10 cellular contexts compared by ENCODE assay signal in genomic region chr11:128544625-128545024, GRCh38. TPM values are rescaled to one million over a fixed set of nuclear protein-coding genes. Genes with fewer than 3 reads are reported as not detected.
A peak's percentile ranks its signal among the peaks of the same experiment; 100 is the strongest.
DNase-seq lines count a peak whose midpoint lies in the region; ATAC-seq and TF ChIP-seq lines count a peak whose summit lies in the region.
"Had no signal": no experiment of that assay in that cellular context is flagged by ENCODE, and none has a peak within 500 bp of the region (broad histone marks: within the 10 kb centered on the region; RNA-seq: fewer than 3 reads in every experiment).

No MANE protein-coding gene starts in this region.

- H3K79me2 ChIP-seq in ACC112 (ENCODE audit: control insufficient read depth, insufficient read depth, low read length, unreplicated experiment), result no peaks in the 10 kb centered on the region
- H3K79me2 ChIP-seq in GM23248 (ENCODE audit: insufficient read depth), result no peaks in the 10 kb centered on the region

- peak; percentile 16 for DNase-seq in GM23248
- DNase-seq in activated CD8-positive, alpha-beta T cell treated with anti-CD3 and anti-CD28 coated beads for 36 hours, result peak; percentile 32
- peak; percentile 54 for DNase-seq in left kidney (ENCODE audit: low read depth, low spot score)
- DNase-seq in UCSD-AML1 (lab: John Stamatoyannopoulos, UW; ENCODE audit: unreplicated experiment), result no peak
- DNase-seq in SK-N-DZ (ENCODE audit: low spot score), result no peak
- no peak for DNase-seq in effector CD4-positive, alpha-beta T cell
- DNase-seq in NCI-H2029 treated with DMSO at 0.1 percent for 48 hours (lab: John Stamatoyannopoulos, UW), result no peak
- DNase-seq: posterior cingulate gyrus had no signal

- ATAC-seq in activated CD8-positive, alpha-beta T cell treated with anti-CD3 and anti-CD28 coated beads for 36 hours, result peak; percentile 55

- H3K27ac Mint-ChIP-seq in activated CD8-positive, alpha-beta T cell treated with anti-CD3 and anti-CD28 coated beads for 36 hours, result peak overlapping the region; percentile 78

- H3K27me3 ChIP-seq in ACC112 (ENCODE audit: insufficient read depth, low read length) (no peaks in the 10 kb centered on the region), GM23248 (replicated peaks; ENCODE audit: insufficient read depth) (no peaks in the 10 kb centered on the region)

- CTCF ChIA-PET in activated CD8-positive, alpha-beta T cell treated with anti-CD3 and anti-CD28 coated beads for 36 hours (lab: Charles Lee), result interaction anchor here (0.9 to 6.1 kb wide), 8 partner anchors 9 to 387 kb away, joined by 3 to 22 read pairs (median 6); no protein-coding TSS in a partner anchor

- no peaks in the 10 kb centered on the region for H3F3A ChIP-seq in GM23248 (ENCODE audit: insufficient read depth)

- in situ Hi-C loops in GM23248 (cut with MboI), result no loop called here

- WGBS in GM23248 (ENCODE audit: low coverage in 1 of 2, low lambda C conversion rate in 2 of 2, missing lambda C conversion rate in 2 of 2), 2 experiments, result 48 to 53% methylated on average over 5 of the region's 5 CpGs

- H3K27ac ChIP-seq in ACC112 (ENCODE audit: low read depth, low read length), result no peak overlapping the region
- no peak overlapping the region for H3K27ac ChIP-seq in GM23248

- intact Hi-C loops in activated CD8-positive, alpha-beta T cell treated with anti-CD3 and anti-CD28 coated beads for 36 hours (cut with micrococcal nuclease), result no loop called here

- H2AFZ ChIP-seq in ACC112 (ENCODE audit: low read length, unreplicated experiment) (peak overlapping the region; percentile 44), GM23248 (no peak overlapping the region)

- no peak overlapping the region for H3K4me2 ChIP-seq in GM23248 (ENCODE audit: unreplicated experiment)

- no peaks in the 10 kb centered on the region for H3K9me2 ChIP-seq in GM23248 (ENCODE audit: insufficient read depth)

- peak overlapping the region; percentile 69 for H3K4me3 Mint-ChIP-seq in activated CD8-positive, alpha-beta T cell treated with anti-CD3 and anti-CD28 coated beads for 36 hours
- H3K4me3 Mint-ChIP-seq: central memory CD8-positive, alpha-beta T cell had no signal

- no peak overlapping the region for H3K4me3 ChIP-seq in ACC112 (ENCODE audit: low read depth, low read length)
- no peak overlapping the region for H3K4me3 ChIP-seq in GM23248

- H3K9me3 ChIP-seq in GM23248 (ENCODE audit: low read depth), result no peaks in the 10 kb centered on the region

- H3K36me3 Mint-ChIP-seq in activated CD8-positive, alpha-beta T cell treated with anti-CD3 and anti-CD28 coated beads for 36 hours (ENCODE audit: low read depth), result peaks cover under 1% of the 10 kb centered on the region

- H3K9me3 Mint-ChIP-seq in activated CD8-positive, alpha-beta T cell treated with anti-CD3 and anti-CD28 coated beads for 36 hours, result no peaks in the 10 kb centered on the region
- H3K9me3 Mint-ChIP-seq: central memory CD8-positive, alpha-beta T cell had no signal

- no peak for TF ChIP-seq CTCF in activated CD8-positive, alpha-beta T cell treated with anti-CD3 and anti-CD28 coated beads for 36 hours (IDR thresholded peaks at IDR 0.05)

- H3K36me3 ChIP-seq in ACC112 (ENCODE audit: insufficient read depth, low read length) (no peaks in the 10 kb centered on the region), GM23248 (ENCODE audit: low read depth) (no peaks in the 10 kb centered on the region)

- H3K4me1 Mint-ChIP-seq in activated CD8-positive, alpha-beta T cell treated with anti-CD3 and anti-CD28 coated beads for 36 hours (ENCODE audit: low read depth), result peaks cover 56% of the 10 kb centered on the region

- H4K20me1 ChIP-seq in GM23248 (ENCODE audit: insufficient read depth), result no peaks in the 10 kb centered on the region

- no peak overlapping the region for H3K9ac ChIP-seq in GM23248

- H3K27me3 Mint-ChIP-seq in activated CD8-positive, alpha-beta T cell treated with anti-CD3 and anti-CD28 coated beads for 36 hours, result no peaks in the 10 kb centered on the region
- H3K27me3 Mint-ChIP-seq: central memory CD8-positive, alpha-beta T cell had no signal

- POLR2A ChIA-PET in activated CD8-positive, alpha-beta T cell treated with anti-CD3 and anti-CD28 coated beads for 36 hours (lab: Charles Lee), result interaction anchor here (0.9 to 3.2 kb wide), 8 partner anchors 11 to 80 kb away, joined by 3 to 16 read pairs (median 4); no protein-coding TSS in a partner anchor

- peaks cover 5% of the 10 kb centered on the region for H3K4me1 ChIP-seq in ACC112 (ENCODE audit: control insufficient read depth, insufficient read depth, low read length, unreplicated experiment)
- peaks cover 7% of the 10 kb centered on the region; the same call in 1 of the 2 replicates for H3K4me1 ChIP-seq in GM23248 (ENCODE audit: insufficient read depth)

RNA-seq across cellular contexts. Expression of gene ETS1, which starts 42.7 kb away (rescaled TPM):
- total RNA-seq in GM23248 (2014; rRNA removed; shearing (Covaris generic)), result 58.6 and 61.0 TPM in 2 replicates
- 18.4 and 19.9 TPM in 2 replicates for polyA plus RNA-seq in GM23248 (2016; fragmentation: Nextera tagmentation; extraction: Ambion mirVana)
- total RNA-seq in activated CD8-positive, alpha-beta T cell treated with anti-CD3 and anti-CD28 coated beads for 36 hours, result 100 to 1,000 TPM; 527 to 532 TPM
- not detected in 2 replicates for polyA plus RNA-seq in SK-N-DZ (2014; cell fraction: cytosol; rRNA removed)
- not detected in 2 replicates for polyA plus RNA-seq in SK-N-DZ (2014; cell fraction: nucleus; rRNA removed)

Comparison
In these comparisons a context has a peak if more than half of its experiments do, and no peak if none do; other contexts are left out.
1. DNase-seq: peak in GM23248 (single experiment), activated CD8-positive, alpha-beta T cell treated with anti-CD3 and anti-CD28 coated beads for 36 hours (single experiment) and left kidney (single experiment); none in UCSD-AML1 (single experiment), SK-N-DZ (single experiment), effector CD4-positive, alpha-beta T cell (single experiment) and NCI-H2029 treated with DMSO at 0.1 percent for 48 hours (single experiment).